ENCODE assay signal across 1 cellular context in the genomic region with DNA sequence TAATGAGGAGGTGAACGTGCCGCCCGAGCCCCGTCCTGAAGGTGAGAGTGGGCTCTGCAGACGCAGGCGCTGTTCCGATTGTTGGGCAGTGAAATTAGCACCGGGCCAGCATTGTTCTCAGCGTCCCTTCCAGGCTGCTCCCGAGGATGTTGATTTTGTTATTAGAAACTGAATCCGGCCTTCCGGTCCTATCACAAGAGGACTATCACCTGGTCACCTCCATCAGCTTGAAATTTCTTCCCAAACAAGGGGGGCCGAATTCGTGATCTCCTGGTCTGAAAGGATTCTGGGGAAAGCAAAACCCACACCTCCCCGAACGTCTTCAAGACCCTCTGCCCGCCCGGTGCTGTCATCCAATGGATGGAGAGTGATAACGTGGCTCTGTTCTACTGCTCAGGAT.
TF ChIP-seq lines count a peak whose summit lies in the region.

No MANE protein-coding gene starts in this region.

TF ChIP-seq in SK-N-SH treated with all-trans-retinoic acid at 6 μM for 48 hours, 23 proteins besides CTCF, POLR2A, EP300 and RAD21 (continued from another document):
- TF ChIP-seq, protein P1, sequence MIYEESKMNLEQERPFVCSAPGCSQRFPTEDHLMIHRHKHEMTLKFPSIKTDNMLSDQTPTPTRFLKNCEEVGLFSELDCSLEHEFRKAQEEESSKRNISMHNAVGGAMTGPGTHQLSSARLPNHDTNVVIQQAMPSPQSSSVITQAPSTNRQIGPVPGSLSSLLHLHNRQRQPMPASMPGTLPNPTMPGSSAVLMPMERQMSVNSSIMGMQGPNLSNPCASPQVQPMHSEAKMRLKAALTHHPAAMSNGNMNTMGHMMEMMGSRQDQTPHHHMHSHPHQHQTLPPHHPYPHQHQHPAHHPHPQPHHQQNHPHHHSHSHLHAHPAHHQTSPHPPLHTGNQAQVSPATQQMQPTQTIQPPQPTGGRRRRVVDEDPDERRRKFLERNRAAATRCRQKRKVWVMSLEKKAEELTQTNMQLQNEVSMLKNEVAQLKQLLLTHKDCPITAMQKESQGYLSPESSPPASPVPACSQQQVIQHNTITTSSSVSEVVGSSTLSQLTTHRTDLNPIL (CRISPR knock-in tag; IDR thresholded peaks at IDR 0.05; ENCODE audit: low read depth) = no peak
- peak; percentile 82 for TF ChIP-seq ZNF70 (CRISPR knock-in tag; IDR thresholded peaks at IDR 0.05)
- no peak for TF ChIP-seq SNAI2 (CRISPR knock-in tag; IDR thresholded peaks at IDR 0.05)
- no peak for TF ChIP-seq GLIS3 (CRISPR knock-in tag; IDR thresholded peaks at IDR 0.05)
- TF ChIP-seq, protein P2, sequence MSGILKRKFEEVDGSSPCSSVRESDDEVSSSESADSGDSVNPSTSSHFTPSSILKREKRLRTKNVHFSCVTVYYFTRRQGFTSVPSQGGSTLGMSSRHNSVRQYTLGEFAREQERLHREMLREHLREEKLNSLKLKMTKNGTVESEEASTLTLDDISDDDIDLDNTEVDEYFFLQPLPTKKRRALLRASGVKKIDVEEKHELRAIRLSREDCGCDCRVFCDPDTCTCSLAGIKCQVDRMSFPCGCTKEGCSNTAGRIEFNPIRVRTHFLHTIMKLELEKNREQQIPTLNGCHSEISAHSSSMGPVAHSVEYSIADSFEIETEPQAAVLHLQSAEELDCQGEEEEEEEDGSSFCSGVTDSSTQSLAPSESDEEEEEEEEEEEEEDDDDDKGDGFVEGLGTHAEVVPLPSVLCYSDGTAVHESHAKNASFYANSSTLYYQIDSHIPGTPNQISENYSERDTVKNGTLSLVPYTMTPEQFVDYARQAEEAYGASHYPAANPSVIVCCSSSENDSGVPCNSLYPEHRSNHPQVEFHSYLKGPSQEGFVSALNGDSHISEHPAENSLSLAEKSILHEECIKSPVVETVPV (CRISPR knock-in tag; IDR thresholded peaks at IDR 0.05) = no peak
